8 cellular contexts compared by ENCODE assay signal in the genomic region with DNA sequence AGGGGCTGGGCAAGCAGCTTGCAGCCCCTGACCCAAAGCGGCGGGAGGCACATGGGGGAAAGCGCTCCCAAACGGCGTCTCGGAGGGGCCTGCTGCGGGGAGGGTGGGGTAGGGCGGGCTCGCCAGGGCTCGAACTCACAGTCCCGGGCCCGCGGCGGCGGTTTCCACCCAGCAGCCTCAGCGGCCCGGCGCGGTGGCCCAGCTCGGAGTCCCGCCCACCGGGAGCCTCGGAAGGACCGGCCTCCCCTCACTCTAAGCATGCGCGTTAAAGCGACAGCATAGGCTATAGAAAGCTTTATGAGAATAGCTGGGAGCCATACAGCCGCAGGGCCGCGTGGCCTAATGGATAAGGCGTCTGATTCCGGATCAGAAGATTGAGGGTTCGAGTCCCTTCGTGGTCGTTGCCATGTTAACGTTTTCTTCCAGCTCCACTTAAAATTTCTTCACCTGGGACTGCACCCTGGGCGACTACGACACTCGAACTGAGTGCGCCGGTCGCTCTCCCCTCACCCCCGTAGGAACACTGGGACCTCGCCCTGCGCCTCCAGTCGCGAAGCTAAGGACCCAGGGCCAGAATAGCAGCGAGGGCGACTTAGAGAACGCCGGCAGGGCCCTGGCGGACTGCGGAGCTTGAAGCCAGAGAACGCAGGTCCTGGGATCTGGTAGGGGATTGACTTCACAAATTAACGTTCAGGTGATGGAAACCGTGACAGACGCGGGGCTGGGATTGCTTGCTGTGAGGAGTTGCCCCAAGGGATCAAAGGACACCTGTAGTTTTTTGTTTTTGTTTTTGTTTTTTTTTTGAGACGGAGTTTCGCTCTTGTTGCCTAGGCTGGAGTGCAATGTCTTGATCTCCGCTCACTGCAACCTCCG. TPM values are rescaled to one million over a fixed set of nuclear protein-coding genes. Genes with fewer than 3 reads are reported as not detected.
DNase-seq lines count a peak whose midpoint lies in the region; ATAC-seq and TF ChIP-seq lines count a peak whose summit lies in the region.

No MANE protein-coding gene starts in this region.

- in situ Hi-C loops in IMR-90 (cut with MboI; ENCODE audit: low sequenced_read_pairs), result no loop called here

- peak overlapping the region; percentile 89 to 98 for H4K8ac ChIP-seq in IMR-90 (ENCODE audit: low read depth in 2 of 2, low read length in 2 of 2)

- H3K4me2 ChIP-seq in IMR-90 (ENCODE audit: low read depth, low read length) (peak overlapping the region; percentile 89), OCI-LY3 (ENCODE audit: low read length) (peak overlapping the region; percentile 90)

- peak overlapping the region; percentile 94 for H4K5ac ChIP-seq in IMR-90 (ENCODE audit: low read depth, low read length)

- H3K27me3 ChIP-seq in IMR-90 (ENCODE audit: control insufficient read depth, insufficient read depth, low read length) (no peaks in the 10 kb centered on the region), OCI-LY3 (ENCODE audit: low read depth, low read length) (no peaks in the 10 kb centered on the region), mucosa of rectum (ENCODE audit: control insufficient read depth in 2 of 2, insufficient read depth in 2 of 2, low read length in 2 of 2) (no peaks in the 10 kb centered on the region)

- H3K23ac ChIP-seq in IMR-90 (ENCODE audit: low read depth, low read length), result peak overlapping the region; percentile 94; the same call in 1 of the 2 replicates

- no peaks in the 10 kb centered on the region for H3K79me2 ChIP-seq in OCI-LY3 (ENCODE audit: low read length)

- peak overlapping the region; percentile 95 for H3K4ac ChIP-seq in IMR-90 (ENCODE audit: low read depth, low read length)

- H2BK5ac ChIP-seq in IMR-90 (ENCODE audit: low read depth, low read length, poor library complexity, severe bottlenecking), result peak overlapping the region; percentile 58

- peak overlapping the region; percentile 98 for H2AK9ac ChIP-seq in IMR-90 (replicated peaks; ENCODE audit: low read depth, low read length, poor library complexity)

- TF ChIP-seq RAD21 in IMR-90 (IDR thresholded peaks at IDR 0.05; ENCODE audit: low read length), result no peak

- H3K9me3 ChIP-seq in IMR-90 (ENCODE audit: control insufficient read depth, insufficient read depth, low read length) (no peaks in the 10 kb centered on the region), OCI-LY3 (ENCODE audit: insufficient read depth, low read length) (no peaks in the 10 kb centered on the region), mucosa of rectum (ENCODE audit: control insufficient read depth in 2 of 2, low read length in 2 of 2) (no peaks in the 10 kb centered on the region)

- H2AK5ac ChIP-seq in IMR-90 (ENCODE audit: low read depth, low read length), result peak overlapping the region; percentile 80

- peaks cover 0 to 13% of the 10 kb centered on the region in 2 experiments; a peak in 2 of 4 replicates for H3K79me1 ChIP-seq in IMR-90 (ENCODE audit: low read depth in 1 of 2, low read length in 2 of 2)

- TSS peak; percentile 97 for BruUV-seq in IMR-90 (replicated peaks; lab: Mats Ljungman, UMichigan)

- 0% methylated on average over 1 of the region's 62 CpGs; no CpG with 5 or more reads in 1 of the 2 experiments for WGBS in IMR-90 (ENCODE audit: extremely low coverage in 2 of 2, insufficient read length in 1 of 2), 2 experiments

- peak overlapping the region; percentile 65; the same call in 1 of the 2 replicates for H2BK120ac ChIP-seq in IMR-90 (ENCODE audit: low read depth, low read length)

- H3K9me1 ChIP-seq in IMR-90 (ENCODE audit: insufficient read depth, low read length), result peaks cover 9% of the 10 kb centered on the region

- CTCF ChIA-PET in IMR-90 (lab: Yijun Ruan, JAX), result interaction anchor here (0.6 to 1.6 kb wide), 3 partner anchors 19 to 449 kb away, joined by 4 to 6 read pairs (median 4); no protein-coding TSS in a partner anchor

- no peak overlapping the region for H2BK20ac ChIP-seq in IMR-90 (ENCODE audit: low read depth, low read length)

- no peak for TF ChIP-seq POLR2A in IMR-90 (IDR thresholded peaks at IDR 0.05; ENCODE audit: low read depth, low read length)
- TF ChIP-seq POLR2A in erythroblast (IDR thresholded peaks at IDR 0.05; ENCODE audit: low read length), result peak; percentile 20

- dilution Hi-C loops in IMR-90 (cut with HindIII; ENCODE audit: low sequenced_read_pairs, unreplicated experiment), result no loop called here

- TF ChIP-seq CTCF in IMR-90 (conservative IDR thresholded peaks at IDR 0.05; ENCODE audit: low read depth, low read length) (no peak), OCI-LY3 (IDR thresholded peaks at IDR 0.05; ENCODE audit: low read depth, low read length) (no peak)

- DNase-seq in DMS 273 treated with DMSO at 0.1 percent for 48 hours (lab: John Stamatoyannopoulos, UW), result peak; percentile 94
- peak; percentile 92 for DNase-seq in IMR-90
- peak; percentile 100 for DNase-seq in activated T-cell treated with anti-CD3 and anti-CD28 coated beads for 4 hours
- DNase-seq in erythroblast (lab: John Stamatoyannopoulos, UW), result peak; percentile 96 to 98
- peak; percentile 90 to 100 for DNase-seq in stimulated activated CD8-positive, alpha-beta memory T cell treated with anti-CD3 and anti-CD28 coated beads, Interleukin-4, amount 100 ng/mL, for 4 hours (ENCODE audit: low read depth in 2 of 2, low spot score in 1 of 2)

- H3K9ac ChIP-seq in IMR-90 (ENCODE audit: low read depth, low read length) (peak overlapping the region; percentile 71), OCI-LY3 (ENCODE audit: low read length) (peak overlapping the region; percentile 91), mucosa of rectum (ENCODE audit: low read depth in 1 of 2, low read length in 2 of 2) (peak overlapping the region; percentile 74 to 87)

- intact Hi-C loops in IMR-90 (cut with micrococcal nuclease), result loop anchor here (1.0 kb wide), 1 partner anchor 15 kb away; a partner anchor contains a TSS

- H2AFZ ChIP-seq in IMR-90 (replicated peaks; ENCODE audit: low read length, poor library complexity) (peak overlapping the region; percentile 94), OCI-LY3 (ENCODE audit: low read depth, low read length) (peak overlapping the region; percentile 71; the same call in 1 of the 2 replicates)

- H3K18ac ChIP-seq in IMR-90 (ENCODE audit: low read depth, low read length), result peak overlapping the region; percentile 34; the same call in 1 of the 2 replicates

- H3K4me1 ChIP-seq in IMR-90 (ENCODE audit: control insufficient read depth, insufficient read depth, low read length), result peaks cover 3% of the 10 kb centered on the region; the same call in 1 of the 2 replicates
- H3K4me1 ChIP-seq in OCI-LY3 (ENCODE audit: low read length), result peaks cover 6% of the 10 kb centered on the region; the same call in 1 of the 2 replicates
- H3K4me1 ChIP-seq in mucosa of rectum (ENCODE audit: control insufficient read depth in 2 of 2, insufficient read depth in 2 of 2, low read length in 2 of 2), result peaks cover 15% of the 10 kb centered on the region in 2 donors

- H4K91ac ChIP-seq in IMR-90 (ENCODE audit: insufficient read depth, low read depth, low read length), result peak overlapping the region; percentile 65

- H3K36me3 ChIP-seq in IMR-90 (ENCODE audit: control insufficient read depth, insufficient read depth, low read length), result no peaks in the 10 kb centered on the region
- no peaks in the 10 kb centered on the region for H3K36me3 ChIP-seq in OCI-LY3 (replicated peaks; ENCODE audit: low read depth, low read length)
- no peaks in the 10 kb centered on the region for H3K36me3 ChIP-seq in mucosa of rectum (ENCODE audit: control insufficient read depth in 2 of 2, insufficient read depth in 2 of 2, low read length in 2 of 2)

- H3K4me3 ChIP-seq in IMR-90 (ENCODE audit: insufficient read depth, low read depth, low read length), result peak overlapping the region; percentile 58
- peak overlapping the region; percentile 90 for H3K4me3 ChIP-seq in OCI-LY3 (ENCODE audit: low read length)
- peak overlapping the region; percentile 82 to 88 for H3K4me3 ChIP-seq in mucosa of rectum (ENCODE audit: low read length in 2 of 2)

- peak overlapping the region; percentile 55 for H3K56ac ChIP-seq in IMR-90 (ENCODE audit: extremely low read depth, insufficient read depth, low read length)

- peak overlapping the region; percentile 61 for H3K27ac ChIP-seq in IMR-90 (ENCODE audit: insufficient read depth, low read length)
- H3K27ac ChIP-seq in OCI-LY3 (ENCODE audit: low read length), result peak overlapping the region; percentile 70
- peak overlapping the region; percentile 88 to 89 for H3K27ac ChIP-seq in mucosa of rectum (ENCODE audit: low read depth in 2 of 2, low read length in 2 of 2)

- H4K20me1 ChIP-seq in IMR-90 (ENCODE audit: insufficient read depth, low read length) (peaks cover 11% of the 10 kb centered on the region), OCI-LY3 (ENCODE audit: insufficient read depth, low read length) (no peaks in the 10 kb centered on the region)

- POLR2A ChIA-PET in IMR-90 (lab: Charles Lee; ENCODE audit: unreplicated experiment), result interaction anchor here (1.3 kb wide), 1 partner anchor 16 kb away, joined by 4 read pairs; a partner anchor contains a TSS

- H2BK15ac ChIP-seq in IMR-90 (ENCODE audit: low read depth, low read length), result no peak overlapping the region

- H3K14ac ChIP-seq in IMR-90 (replicated peaks; ENCODE audit: low read depth, low read length), result peak overlapping the region; percentile 85

- ATAC-seq in GM21529 (IDR thresholded peaks at IDR 0.05; ENCODE audit: unreplicated experiment) (peak; percentile 63), IMR-90 (ENCODE audit: low read depth) (peak; percentile 84)

TF ChIP-seq in IMR-90, 13 proteins besides CTCF, POLR2A, EP300 and RAD21 (continues in another document):
- TF ChIP-seq FOS (IDR thresholded peaks at IDR 0.05; ENCODE audit: low read depth, low read length) (peak; percentile 95), BHLHE40 (IDR thresholded peaks at IDR 0.05; ENCODE audit: low read depth, low read length) (no peak), CEBPB (IDR thresholded peaks at IDR 0.05; ENCODE audit: low read depth, low read length) (peak; percentile 64; the same call in 1 of the 2 replicates)

RNA-seq across cellular contexts. Expression of a gene that starts 15.8 kb away (rescaled TPM):
- total RNA-seq in IMR-90 (2012; rRNA removed), result 0.56 and 0.72 TPM in 2 replicates
- 4.0 and 4.1 TPM in 2 replicates for polyA plus RNA-seq in IMR-90 (2012; rRNA removed)
- 2.3 and 4.0 TPM in 2 replicates for polyA plus RNA-seq in IMR-90 (2012; cell fraction: cytosol; rRNA removed)
- polyA plus RNA-seq in IMR-90 (2012; cell fraction: nucleus; rRNA removed; ENCODE audit: low replicate concordance), result 1.7 and 4.7 TPM in 2 replicates

RNA-seq across cellular contexts. Expression of a gene that starts 37.4 kb away (rescaled TPM):
- total RNA-seq in IMR-90 (2012; rRNA removed), result not detected in 2 replicates
- polyA plus RNA-seq in IMR-90 (2012; rRNA removed), result 0.12 and 0.27 TPM in 2 replicates
- polyA plus RNA-seq in IMR-90 (2012; cell fraction: cytosol; rRNA removed), result 0.18 TPM in 1 of 2 replicates, not detected in the other
- 0.29 and 0.42 TPM in 2 replicates for polyA plus RNA-seq in IMR-90 (2012; cell fraction: nucleus; rRNA removed; ENCODE audit: low replicate concordance)

RNA-seq across cellular contexts. Expression of a gene that starts 38.2 kb away (rescaled TPM):
- total RNA-seq in IMR-90 (2012; rRNA removed), result 8.2 and 8.3 TPM in 2 replicates
- 12.7 and 14.5 TPM in 2 replicates for polyA plus RNA-seq in IMR-90 (2012; rRNA removed)
- polyA plus RNA-seq in IMR-90 (2012; cell fraction: cytosol; rRNA removed), result 9.2 and 18.7 TPM in 2 replicates
- polyA plus RNA-seq in IMR-90 (2012; cell fraction: nucleus; rRNA removed; ENCODE audit: low replicate concordance), result 15.6 and 43.0 TPM in 2 replicates

RNA-seq across cellular contexts. Expression of a gene that starts 51.5 kb away (rescaled TPM):
- total RNA-seq in IMR-90 (2012; rRNA removed), result not detected in 2 replicates
- polyA plus RNA-seq in IMR-90 (2012; rRNA removed), result not detected in 2 replicates
- polyA plus RNA-seq in IMR-90 (2012; cell fraction: cytosol; rRNA removed), result not detected in 2 replicates
- 0.02 and 0.12 TPM in 2 replicates for polyA plus RNA-seq in IMR-90 (2012; cell fraction: nucleus; rRNA removed; ENCODE audit: low replicate concordance)

Comparison
In these comparisons a context has a peak if more than half of its experiments do, and no peak if none do; other contexts are left out.
1. Peak in every context shown above with its lines: DNase-seq, ATAC-seq, H3K4me3 ChIP-seq and H3K27ac ChIP-seq.